ENCODE assay signal across 12 cellular contexts in genomic region chr15:23305921-23306320, GRCh38. TPM values are rescaled to one million over a fixed set of nuclear protein-coding genes. Genes with fewer than 3 reads are reported as not detected.
"Had no signal": no experiment of that assay in that cellular context is flagged by ENCODE, and none has a peak within 500 bp of the region (broad histone marks: within the 10 kb centered on the region; RNA-seq: fewer than 3 reads in every experiment).

No MANE protein-coding gene starts in this region.

RNA-seq across cellular contexts. Expression of gene GOLGA6L26, which starts 28.1 kb away (rescaled TPM):
- total RNA-seq: activated naive CD4-positive, alpha-beta T cell treated with anti-CD3 and anti-CD28 coated beads for 36 hours; ascending aorta; bronchial epithelial cell; endothelial cell of umbilical vein; esophagus muscularis mucosa; heart right ventricle; liver; mononuclear cell; spleen; urinary bladder had no signal
- polyA plus RNA-seq: adipose tissue, endothelial cell of umbilical vein, heart right ventricle, liver, spleen, thymus, urinary bladder had no signal

RNA-seq across cellular contexts. Expression of gene GOLGA8S, which starts 48.6 kb away (rescaled TPM):
- total RNA-seq: ascending aorta, bronchial epithelial cell had no signal
